ENCODE assay signal across 8 cellular contexts in genomic region chr1:24150228-24151174, GRCh38. TPM values are rescaled to one million over a fixed set of nuclear protein-coding genes. Genes with fewer than 3 reads are reported as not detected.
DNase-seq lines count a peak whose midpoint lies in the region; ATAC-seq and TF ChIP-seq lines count a peak whose summit lies in the region.

No MANE protein-coding gene starts in this region.

- H3K9me3 Mint-ChIP-seq in activated CD8-positive, alpha-beta memory T cell treated with anti-CD3 and anti-CD28 coated beads, Interleukin-2, amount 10 ng/mL, durations not matched to agents 7 days and 5 days (ENCODE audit: low read depth), result no peaks in the 10 kb centered on the region
- H3K9me3 Mint-ChIP-seq in endodermal cell, result no peaks in the 10 kb centered on the region

- peak overlapping the region; percentile 45 for H3K27ac ChIP-seq in endodermal cell (ENCODE audit: low read depth, low read length)
- H3K27ac ChIP-seq in mesenchymal stem cell (ENCODE audit: low read length, poor library complexity, severe bottlenecking), result no peak overlapping the region

- peaks cover 20% of the 10 kb centered on the region for H3K4me1 Mint-ChIP-seq in activated CD8-positive, alpha-beta memory T cell treated with anti-CD3 and anti-CD28 coated beads, Interleukin-2, amount 10 ng/mL, durations not matched to agents 7 days and 5 days
- H3K4me1 Mint-ChIP-seq in endodermal cell, result peaks cover 40% of the 10 kb centered on the region

- H3K4me3 Mint-ChIP-seq in activated CD8-positive, alpha-beta memory T cell treated with anti-CD3 and anti-CD28 coated beads, Interleukin-2, amount 10 ng/mL, durations not matched to agents 7 days and 5 days, result peak overlapping the region; percentile 54
- H3K4me3 Mint-ChIP-seq in endodermal cell, result peak overlapping the region; percentile 57

- H3K4me3 ChIP-seq in endodermal cell (ENCODE audit: low read length) (peak overlapping the region; percentile 76), mesenchymal stem cell (ENCODE audit: insufficient read depth in 1 of 2, low read depth in 1 of 2, low read length in 2 of 2) (peak overlapping the region in 1 of 2 experiments; percentile 75)

- DNase-seq in GM04504 (ENCODE audit: low read depth) (peak; percentile 46), HUDEP-2 (lab: John Stamatoyannopoulos, UW; ENCODE audit: unreplicated experiment in 76 of 76) (peak in 72 of 76 experiments; percentile 1 to 83 (median 64)), NOMO-1 (lab: John Stamatoyannopoulos, UW; ENCODE audit: unreplicated experiment in 2 of 2) (peak; percentile 48 to 62), endodermal cell (peak; percentile 100), mesenchymal stem cell (peak; percentile 77)
- peak; percentile 93 for DNase-seq in activated CD8-positive, alpha-beta memory T cell treated with anti-CD3 and anti-CD28 coated beads, Interleukin-2, amount 10 ng/mL, durations not matched to agents 7 days and 5 days
- DNase-seq in stimulated activated CD8-positive, alpha-beta memory T cell treated with anti-CD3 and anti-CD28 coated beads, Interleukin-12 subunit alpha, Interleukin-12 subunit beta, amount 100 ng/mL, for 1 hour (ENCODE audit: low read depth), result peak; percentile 78

- 22 to 40% methylated on average over 16 to 36 of the region's 36 CpGs for WGBS in endodermal cell (ENCODE audit: insufficient coverage in 1 of 2, insufficient read length in 1 of 2), 2 experiments
- WGBS in mesenchymal stem cell, result 20% methylated on average over 34 of the region's 36 CpGs

- H3K79me1 ChIP-seq in mesenchymal stem cell (replicated peaks; ENCODE audit: low read length, poor library complexity, severe bottlenecking), result no peaks in the 10 kb centered on the region

- H2BK15ac ChIP-seq in mesenchymal stem cell (ENCODE audit: low read depth, poor library complexity, severe bottlenecking), result no peak overlapping the region

- H2AK5ac ChIP-seq in mesenchymal stem cell (ENCODE audit: low read length, severe bottlenecking), result no peak overlapping the region

- H3K36me3 ChIP-seq in endodermal cell (ENCODE audit: control insufficient read depth, insufficient read depth, low read length) (peaks cover 6% of the 10 kb centered on the region), mesenchymal stem cell (ENCODE audit: control insufficient read depth in 1 of 2, insufficient read depth in 2 of 2, low read depth in 1 of 2, low read length in 2 of 2) (no peaks in the 10 kb centered on the region)

- H2BK12ac ChIP-seq in mesenchymal stem cell (ENCODE audit: low read length in 2 of 2), result no peak overlapping the region

- no peak overlapping the region for H3K23ac ChIP-seq in mesenchymal stem cell (ENCODE audit: low read length in 2 of 2)

- H3K4me1 ChIP-seq in endodermal cell (ENCODE audit: control insufficient read depth, insufficient read depth, low read length) (no peaks in the 10 kb centered on the region), mesenchymal stem cell (ENCODE audit: control insufficient read depth, insufficient read depth, low read depth, low read length) (peaks cover 6% of the 10 kb centered on the region)

- H3K27me3 Mint-ChIP-seq in activated CD8-positive, alpha-beta memory T cell treated with anti-CD3 and anti-CD28 coated beads, Interleukin-2, amount 10 ng/mL, durations not matched to agents 7 days and 5 days, result peaks cover 40% of the 10 kb centered on the region
- H3K27me3 Mint-ChIP-seq in endodermal cell (ENCODE audit: insufficient read depth), result no peaks in the 10 kb centered on the region

- peak overlapping the region; percentile 16 to 19 for H3K18ac ChIP-seq in mesenchymal stem cell (ENCODE audit: low read depth in 1 of 2, low read length in 2 of 2)

- no peak overlapping the region for H3K27ac Mint-ChIP-seq in activated CD8-positive, alpha-beta memory T cell treated with anti-CD3 and anti-CD28 coated beads, Interleukin-2, amount 10 ng/mL, durations not matched to agents 7 days and 5 days
- H3K27ac Mint-ChIP-seq in endodermal cell, result peak overlapping the region; percentile 93

- peak overlapping the region; percentile 76 for H3K4me2 ChIP-seq in mesenchymal stem cell (ENCODE audit: low read length, poor library complexity, severe bottlenecking)

- H2BK5ac ChIP-seq in mesenchymal stem cell (ENCODE audit: low read depth, low read length, poor library complexity, severe bottlenecking), result no peak overlapping the region

- H2BK120ac ChIP-seq in mesenchymal stem cell (ENCODE audit: low read depth, low read length), result no peak overlapping the region

- peak overlapping the region; percentile 35 for H4K8ac ChIP-seq in mesenchymal stem cell (ENCODE audit: low read length)

- H2AFZ ChIP-seq in mesenchymal stem cell (ENCODE audit: low read depth, low read length), result peak overlapping the region; percentile 53

- TF ChIP-seq CTCF in endodermal cell (conservative IDR thresholded peaks at IDR 0.05), result peak; percentile 84

- no peaks in the 10 kb centered on the region for H3K36me3 Mint-ChIP-seq in activated CD8-positive, alpha-beta memory T cell treated with anti-CD3 and anti-CD28 coated beads, Interleukin-2, amount 10 ng/mL, durations not matched to agents 7 days and 5 days
- peaks cover 8% of the 10 kb centered on the region for H3K36me3 Mint-ChIP-seq in endodermal cell (ENCODE audit: low read depth)

- no peaks in the 10 kb centered on the region for H3K27me3 ChIP-seq in endodermal cell (ENCODE audit: control insufficient read depth, insufficient read depth, low read length, poor library complexity, severe bottlenecking)
- peaks cover 47 to 52% of the 10 kb centered on the region in 2 experiments for H3K27me3 ChIP-seq in mesenchymal stem cell (ENCODE audit: control insufficient read depth in 1 of 2, insufficient read depth in 1 of 2, low read length in 2 of 2)

- peak overlapping the region in 1 of 2 experiments; percentile 45 for H3K14ac ChIP-seq in mesenchymal stem cell (ENCODE audit: low read length in 2 of 2)

- H3K4ac ChIP-seq in mesenchymal stem cell (ENCODE audit: low read depth in 1 of 2, low read length in 2 of 2), result no peak overlapping the region

- H3K9ac ChIP-seq in endodermal cell (ENCODE audit: extremely low read depth, low read length, poor library complexity, severe bottlenecking) (peak overlapping the region; percentile 80), mesenchymal stem cell (ENCODE audit: low read length) (peak overlapping the region; percentile 71)

- CTCF ChIA-PET in activated CD8-positive, alpha-beta memory T cell treated with anti-CD3 and anti-CD28 coated beads, Interleukin-2, amount 10 ng/mL, durations not matched to agents 7 days and 5 days (lab: Charles Lee), result interaction anchor here (0.6 to 9.0 kb wide), 51 partner anchors 9 to 998 kb away, joined by 3 to 130 read pairs (median 5); partner anchors contain the start of genes IFNLR1 and NIPAL3

- peak; percentile 97 for ATAC-seq in activated CD8-positive, alpha-beta memory T cell treated with anti-CD3 and anti-CD28 coated beads, Interleukin-2, amount 10 ng/mL, durations not matched to agents 7 days and 5 days
- ATAC-seq in GM18519 (IDR thresholded peaks at IDR 0.05; ENCODE audit: low FRiP score, unreplicated experiment), result no peak

- no peaks in the 10 kb centered on the region for H3K9me3 ChIP-seq in endodermal cell (ENCODE audit: control insufficient read depth, low read length)
- no peaks in the 10 kb centered on the region for H3K9me3 ChIP-seq in mesenchymal stem cell (ENCODE audit: control insufficient read depth, low read length)

- H4K91ac ChIP-seq in mesenchymal stem cell (ENCODE audit: low read length), result peak overlapping the region; percentile 43

RNA-seq across cellular contexts. Expression of gene IL22RA1, which starts 7.6 kb away (rescaled TPM):
- total RNA-seq in activated CD8-positive, alpha-beta memory T cell treated with anti-CD3 and anti-CD28 coated beads, Interleukin-2, amount 10 ng/mL, durations not matched to agents 7 days and 5 days, result under 1 TPM in 1 of 2 experiments, not detected in 1; 0.15 TPM
- not detected for total RNA-seq in endodermal cell
- polyA plus RNA-seq in endodermal cell (2013, experiment 1 of 2), result not detected
- polyA plus RNA-seq in endodermal cell (2013, experiment 2 of 2), result not detected
- polyA plus RNA-seq in mesenchymal stem cell (2013, experiment 1 of 2), result not detected
- polyA plus RNA-seq in mesenchymal stem cell (2013, experiment 2 of 2), result not detected

RNA-seq across cellular contexts. Expression of gene IFNLR1, which starts 36.6 kb away (rescaled TPM):
- 1 to 10 TPM; 6.8 to 6.9 TPM for total RNA-seq in activated CD8-positive, alpha-beta memory T cell treated with anti-CD3 and anti-CD28 coated beads, Interleukin-2, amount 10 ng/mL, durations not matched to agents 7 days and 5 days
- total RNA-seq in endodermal cell, result 10 to 100 TPM; 12.1 to 13.0 TPM
- polyA plus RNA-seq in endodermal cell (2013, experiment 1 of 2), result 1.1 TPM
- 1.2 TPM for polyA plus RNA-seq in endodermal cell (2013, experiment 2 of 2)
- polyA plus RNA-seq in mesenchymal stem cell (2013, experiment 1 of 2), result 0.12 TPM
- 0.15 TPM for polyA plus RNA-seq in mesenchymal stem cell (2013, experiment 2 of 2)

RNA-seq across cellular contexts. Expression of gene MYOM3, which starts 38.6 kb away (rescaled TPM):
- total RNA-seq in activated CD8-positive, alpha-beta memory T cell treated with anti-CD3 and anti-CD28 coated beads, Interleukin-2, amount 10 ng/mL, durations not matched to agents 7 days and 5 days, result not detected
- total RNA-seq in endodermal cell, result under 1 TPM; 0.11 to 0.15 TPM
- polyA plus RNA-seq in endodermal cell (2013, experiment 1 of 2), result 0.14 TPM
- 0.08 TPM for polyA plus RNA-seq in endodermal cell (2013, experiment 2 of 2)
- not detected for polyA plus RNA-seq in mesenchymal stem cell (2013, experiment 1 of 2)
- not detected for polyA plus RNA-seq in mesenchymal stem cell (2013, experiment 2 of 2)

Comparison
In these comparisons a context has a peak if more than half of its experiments do, and no peak if none do; other contexts are left out.
1. DNase-seq: peak in every context shown above with its lines; median percentile 100 in endodermal cell; 93 in activated CD8-positive, alpha-beta memory T cell treated with anti-CD3 and anti-CD28 coated beads, Interleukin-2, amount 10 ng/mL, durations not matched to agents 7 days and 5 days; 78 in stimulated activated CD8-positive, alpha-beta memory T cell treated with anti-CD3 and anti-CD28 coated beads, Interleukin-12 subunit alpha, Interleukin-12 subunit beta, amount 100 ng/mL, for 1 hour; 77 in mesenchymal stem cell; 64 in HUDEP-2; 55 in NOMO-1; 46 in GM04504.